In the genomic region with DNA sequence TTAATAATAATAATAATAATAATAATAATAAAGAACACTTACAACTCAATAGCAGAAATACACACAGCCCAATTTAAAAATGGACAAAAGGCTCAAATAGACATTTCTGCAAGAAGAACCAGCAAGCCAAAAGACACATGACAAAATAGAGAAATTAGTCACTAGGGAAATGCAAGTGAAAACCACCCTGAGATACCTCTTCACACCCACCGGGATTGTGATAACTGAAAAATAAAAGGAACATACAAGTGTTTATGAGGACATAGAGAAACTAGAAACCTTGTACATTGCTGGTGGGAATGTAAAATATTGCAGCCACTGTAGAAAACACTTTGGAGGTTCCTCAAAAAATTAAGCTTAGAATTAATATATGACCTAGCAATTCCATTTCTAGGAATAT, we compare ENCODE assay signal across 6 cellular contexts.
"Had no signal": no experiment of that assay in that cellular context is flagged by ENCODE, and none has a peak within 500 bp of the region (broad histone marks: within the 10 kb centered on the region; RNA-seq: fewer than 3 reads in every experiment).

No MANE protein-coding gene starts in this region.

- H3K4me3 Mint-ChIP-seq: GM23338, H9, IgD-negative memory B cell had no signal

- H3K9me3 Mint-ChIP-seq: GM23338, H9 had no signal

- H3K4me3 ChIP-seq: GM23338 had no signal

- H3K27ac ChIP-seq: KMS-11 had no signal

- ATAC-seq: GM23338 had no signal

- DNase-seq: H9, HCEC 1CT, KBM-7 had no signal

- H3K27me3 Mint-ChIP-seq: IgD-negative memory B cell had no signal

- H3K27ac Mint-ChIP-seq: GM23338, H9, IgD-negative memory B cell had no signal
